ENCODE assay signal across 8 cellular contexts in genomic region chr6:75602164-75602896, GRCh38. TPM values are rescaled to one million over a fixed set of nuclear protein-coding genes. Genes with fewer than 3 reads are reported as not detected.
DNase-seq lines count a peak whose midpoint lies in the region; ATAC-seq, FAIRE-seq and TF ChIP-seq lines count a peak whose summit lies in the region.

No MANE protein-coding gene starts in this region.

- DNase-seq in WERI-Rb-1 (peak; percentile 62), bronchial epithelial cell (ENCODE audit: low read depth) (peak; percentile 22), NCI-H2196 treated with DMSO at 0.1 percent for 48 hours (lab: John Stamatoyannopoulos, UW; ENCODE audit: unreplicated experiment) (no peak)
- DNase-seq in stimulated activated CD4-positive, alpha-beta T cell treated with anti-CD3 and anti-CD28 coated beads, Interleukin-4, amount 100 ng/mL, for 1 hour, result peak; percentile 66

- FAIRE-seq in bronchial epithelial cell (lab: Jason Lieb, UNC), result no peak

- peak; percentile 33 for ATAC-seq in GM21825 (IDR thresholded peaks at IDR 0.05; ENCODE audit: unreplicated experiment)

- H3K4me3 ChIP-seq in GM08714 (ENCODE audit: low read length) (peak overlapping the region; percentile 63), WERI-Rb-1 (ENCODE audit: low read depth, low read length) (peak overlapping the region; percentile 67), bronchial epithelial cell (ENCODE audit: low read depth, low read length) (peak overlapping the region; percentile 94)

- H3K9me3 ChIP-seq in KOPT-K1 (ENCODE audit: insufficient read depth, low read length, poor library complexity, severe bottlenecking) (no peaks in the 10 kb centered on the region), WERI-Rb-1 (ENCODE audit: severe bottlenecking) (no peaks in the 10 kb centered on the region)

- TF ChIP-seq CTCF in WERI-Rb-1 (IDR thresholded peaks at IDR 0.05; ENCODE audit: low read depth, low read length) (no peak), bronchial epithelial cell (IDR thresholded peaks at IDR 0.05; ENCODE audit: insufficient read depth, low read length, severe bottlenecking) (no peak)

- no peaks in the 10 kb centered on the region; the same call in 1 of the 2 replicates for H3K36me3 ChIP-seq in KOPT-K1 (ENCODE audit: insufficient read depth, low read length)
- H3K36me3 ChIP-seq in WERI-Rb-1, result peaks cover 9% of the 10 kb centered on the region
- no peaks in the 10 kb centered on the region for H3K36me3 ChIP-seq in bronchial epithelial cell (ENCODE audit: control insufficient read depth, insufficient read depth, low read length)

- no peaks in the 10 kb centered on the region for H3K27me3 ChIP-seq in WERI-Rb-1 (ENCODE audit: insufficient read depth, low read depth, severe bottlenecking)
- H3K27me3 ChIP-seq in bronchial epithelial cell (ENCODE audit: control insufficient read depth, insufficient read depth, low read length), result no peaks in the 10 kb centered on the region
- H3K27me3 ChIP-seq in layer of hippocampus (ENCODE audit: control insufficient read depth, insufficient read depth, low read length), result no peaks in the 10 kb centered on the region

- H3K27ac ChIP-seq in KOPT-K1 (ENCODE audit: low read depth, low read length, poor library complexity, severe bottlenecking) (peak overlapping the region; percentile 98), WERI-Rb-1 (peak overlapping the region; percentile 98), layer of hippocampus (ENCODE audit: low read depth, low read length) (peak overlapping the region; percentile 97)

RNA-seq across cellular contexts. Expression of gene SENP6, which starts 0.7 kb away (rescaled TPM):
- total RNA-seq in bronchial epithelial cell, result 47.4 and 49.2 TPM in 2 replicates
